8 cellular contexts compared by ENCODE assay signal in the genomic region with DNA sequence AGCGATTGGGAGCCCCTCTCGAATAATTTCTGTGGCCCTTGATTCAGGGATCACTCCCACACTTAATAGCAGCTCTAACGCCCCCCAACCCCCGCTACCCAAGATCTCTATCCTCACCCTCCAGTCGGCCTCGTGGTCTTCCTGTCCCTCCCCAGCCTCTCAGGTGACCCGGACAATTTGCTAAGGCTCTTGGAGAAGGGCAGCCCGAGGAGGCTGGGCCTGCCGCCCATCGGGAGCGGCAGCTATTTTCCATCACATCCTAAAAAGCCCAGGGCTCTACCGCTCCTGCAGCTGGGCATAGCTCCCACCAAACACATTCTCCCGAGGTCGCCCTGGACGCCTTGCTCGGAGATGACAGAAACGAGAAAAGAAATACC. TPM values are rescaled to one million over a fixed set of nuclear protein-coding genes. Genes with fewer than 3 reads are reported as not detected.
DNase-seq lines count a peak whose midpoint lies in the region; ATAC-seq and TF ChIP-seq lines count a peak whose summit lies in the region.

No MANE protein-coding gene starts in this region.

- TF ChIP-seq CTCF in DOHH2 (IDR thresholded peaks at IDR 0.05; ENCODE audit: low read depth, low read length, poor library complexity, severe bottlenecking) (no peak), fibroblast of mammary gland (conservative IDR thresholded peaks at IDR 0.05; ENCODE audit: control insufficient read depth, insufficient read depth, low read depth, low read length) (no peak), parathyroid adenoma (IDR thresholded peaks at IDR 0.05) (no peak)

- H3K9me3 ChIP-seq in DOHH2 (ENCODE audit: control insufficient read depth, insufficient read depth, low read length) (no peaks in the 10 kb centered on the region), SJCRH30 (replicated peaks) (no peaks in the 10 kb centered on the region), parathyroid adenoma (ENCODE audit: control insufficient read depth, low read length) (no peaks in the 10 kb centered on the region)

- no peaks in the 10 kb centered on the region for H3K9me2 ChIP-seq in DOHH2 (replicated peaks; ENCODE audit: control insufficient read depth, low read length)

- DNase-seq in SJCRH30, result peak in 1 of 2 experiments; percentile 43
- no peak for DNase-seq in fibroblast of mammary gland (ENCODE audit: low read depth)
- DNase-seq in NCI-H2029 treated with DMSO at 0.1 percent for 48 hours (lab: John Stamatoyannopoulos, UW), result no peak
- no peak for DNase-seq in anterior cingulate cortex (lab: John Stamatoyannopoulos, UW)
- DNase-seq in NCI-H774 (lab: John Stamatoyannopoulos, UW), result no peak

- H3K4me1 ChIP-seq in DOHH2 (ENCODE audit: control insufficient read depth, low read length) (peaks cover 32% of the 10 kb centered on the region), SJCRH30 (peaks cover 34% of the 10 kb centered on the region), parathyroid adenoma (peaks cover 11% of the 10 kb centered on the region)

- peak overlapping the region; percentile 45 for H2AFZ ChIP-seq in parathyroid adenoma

- H3K9ac ChIP-seq in parathyroid adenoma, result no peak overlapping the region

- peak overlapping the region; percentile 72 for H3K4me2 ChIP-seq in DOHH2 (ENCODE audit: low read length)
- peak overlapping the region; percentile 52 for H3K4me2 ChIP-seq in parathyroid adenoma (ENCODE audit: low read length)

- H3K79me2 ChIP-seq in DOHH2 (ENCODE audit: control insufficient read depth, low read length) (no peaks in the 10 kb centered on the region), parathyroid adenoma (no peaks in the 10 kb centered on the region)

- peaks cover 6% of the 10 kb centered on the region for H3F3A ChIP-seq in DOHH2 (ENCODE audit: control insufficient read depth, insufficient read depth)

- ATAC-seq in HG03378 (IDR thresholded peaks at IDR 0.05; ENCODE audit: unreplicated experiment), result no peak

- H3K36me3 ChIP-seq in DOHH2 (ENCODE audit: control insufficient read depth, low read length) (peaks cover 6% of the 10 kb centered on the region; the same call in 1 of the 2 replicates), SJCRH30 (0 out of 2 replicates have a peak, but pooled peaks cover 2% of the 10 kb centered on the region), parathyroid adenoma (ENCODE audit: control insufficient read depth, insufficient read depth, low read length) (no peaks in the 10 kb centered on the region)

- no peak overlapping the region for H3K27ac ChIP-seq in DOHH2 (ENCODE audit: low read depth, low read length)
- H3K27ac ChIP-seq in SJCRH30, result peak overlapping the region; percentile 4; the same call in 1 of the 2 replicates
- peak overlapping the region; percentile 86 for H3K27ac ChIP-seq in parathyroid adenoma

- H3K4me3 ChIP-seq in DOHH2 (ENCODE audit: low read length) (peak overlapping the region; percentile 65), SJCRH30 (peak overlapping the region; percentile 22), fibroblast of mammary gland (ENCODE audit: control insufficient read depth, low read depth, low read length) (peak overlapping the region; percentile 50), parathyroid adenoma (ENCODE audit: low read depth, low read length) (peak overlapping the region; percentile 36)

- peaks cover 14% of the 10 kb centered on the region for H3K27me3 ChIP-seq in DOHH2 (ENCODE audit: control insufficient read depth, low read length)
- H3K27me3 ChIP-seq in SJCRH30, result no peaks in the 10 kb centered on the region
- no peaks in the 10 kb centered on the region for H3K27me3 ChIP-seq in parathyroid adenoma (ENCODE audit: control insufficient read depth, insufficient read depth, low read length)

- H4K20me1 ChIP-seq in DOHH2 (ENCODE audit: control insufficient read depth, insufficient read depth, low read depth, low read length), result no peaks in the 10 kb centered on the region

RNA-seq across cellular contexts. Expression of gene PHLDA3, which starts 12.0 kb away (rescaled TPM):
- 30.8 and 33.9 TPM in 2 replicates for total RNA-seq in SJCRH30 (2014; rRNA removed; shearing (Covaris generic))

RNA-seq across cellular contexts. Expression of gene CSRP1, which starts 25.9 kb away (rescaled TPM):
- total RNA-seq in SJCRH30 (2014; rRNA removed; shearing (Covaris generic)), result 80.6 and 84.6 TPM in 2 replicates

RNA-seq across cellular contexts. Expression of gene NAV1, which starts 57.9 kb away (rescaled TPM):
- total RNA-seq in SJCRH30 (2014; rRNA removed; shearing (Covaris generic)), result 63.8 and 68.2 TPM in 2 replicates

RNA-seq across cellular contexts. Expression of gene TNNI1, which starts 59.5 kb away (rescaled TPM):
- total RNA-seq in SJCRH30 (2014; rRNA removed; shearing (Covaris generic)), result 230 and 281 TPM in 2 replicates
